Comparison of ENCODE assay signal across 1 cellular context in the genomic region with DNA sequence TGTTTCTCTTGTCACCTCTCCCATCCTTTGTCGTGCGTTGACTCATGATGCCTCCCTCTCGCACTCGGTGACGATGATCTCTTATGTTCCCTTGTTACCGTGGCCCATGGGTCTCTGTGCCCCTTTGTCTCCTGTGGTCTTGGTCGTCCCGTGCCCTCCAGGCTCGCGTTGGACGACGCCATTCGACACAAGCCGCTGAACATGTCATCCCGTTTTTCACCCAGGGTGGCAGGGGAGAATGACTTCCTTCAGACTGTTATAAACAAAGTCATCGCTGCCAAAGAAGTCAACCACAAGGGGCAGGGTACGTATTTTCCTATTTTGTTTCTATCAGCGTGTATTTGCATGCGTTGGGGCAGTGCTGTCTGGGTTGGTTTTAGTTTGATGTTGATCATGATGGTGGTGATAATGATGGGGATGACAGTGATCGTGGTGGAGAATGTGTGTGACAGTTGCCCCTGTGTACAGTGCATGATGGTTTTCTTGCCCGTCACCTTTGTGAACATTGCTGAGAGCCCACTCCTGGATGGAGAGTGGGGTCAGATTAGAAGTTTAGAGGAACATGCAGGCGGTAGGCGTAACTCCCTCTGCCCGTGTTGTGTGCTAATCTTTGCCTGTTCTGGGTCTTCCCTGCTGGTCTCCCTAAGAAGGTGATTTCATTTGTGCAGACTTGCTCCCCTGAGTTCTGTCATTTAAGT.
TF ChIP-seq lines count a peak whose summit lies in the region.

No MANE protein-coding gene starts in this region.

TF ChIP-seq in IMR-90, 13 proteins besides CTCF, POLR2A, EP300 and RAD21:
- TF ChIP-seq ELK1 (IDR thresholded peaks at IDR 0.05; ENCODE audit: borderline replicate concordance, low read depth, low read length) (no peak), NFE2L2 (IDR thresholded peaks at IDR 0.05; ENCODE audit: low read depth, low read length) (no peak), FOS (IDR thresholded peaks at IDR 0.05; ENCODE audit: low read depth, low read length) (no peak), MXI1 (IDR thresholded peaks at IDR 0.05; ENCODE audit: borderline replicate concordance, low read depth, low read length) (no peak), RCOR1 (IDR thresholded peaks at IDR 0.05; ENCODE audit: insufficient replicate concordance, low read length) (no peak), CEBPB (IDR thresholded peaks at IDR 0.05; ENCODE audit: low read depth, low read length) (no peak), RFX5 (IDR thresholded peaks at IDR 0.05; ENCODE audit: low read depth, low read length) (no peak), MAFK (IDR thresholded peaks at IDR 0.05; ENCODE audit: low read depth, low read length) (no peak), CHD1 (IDR thresholded peaks at IDR 0.05; ENCODE audit: low read depth, low read length) (no peak), MAZ (IDR thresholded peaks at IDR 0.05; ENCODE audit: borderline replicate concordance, low read depth, low read length) (no peak), BHLHE40 (IDR thresholded peaks at IDR 0.05; ENCODE audit: low read depth, low read length) (no peak), SMC3 (IDR thresholded peaks at IDR 0.05; ENCODE audit: low read depth, low read length) (no peak)
- TF ChIP-seq, protein P1, sequence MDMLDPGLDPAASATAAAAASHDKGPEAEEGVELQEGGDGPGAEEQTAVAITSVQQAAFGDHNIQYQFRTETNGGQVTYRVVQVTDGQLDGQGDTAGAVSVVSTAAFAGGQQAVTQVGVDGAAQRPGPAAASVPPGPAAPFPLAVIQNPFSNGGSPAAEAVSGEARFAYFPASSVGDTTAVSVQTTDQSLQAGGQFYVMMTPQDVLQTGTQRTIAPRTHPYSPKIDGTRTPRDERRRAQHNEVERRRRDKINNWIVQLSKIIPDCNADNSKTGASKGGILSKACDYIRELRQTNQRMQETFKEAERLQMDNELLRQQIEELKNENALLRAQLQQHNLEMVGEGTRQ (IDR thresholded peaks at IDR 0.05; ENCODE audit: low read depth, low read length) = no peak
